In the genomic region with DNA sequence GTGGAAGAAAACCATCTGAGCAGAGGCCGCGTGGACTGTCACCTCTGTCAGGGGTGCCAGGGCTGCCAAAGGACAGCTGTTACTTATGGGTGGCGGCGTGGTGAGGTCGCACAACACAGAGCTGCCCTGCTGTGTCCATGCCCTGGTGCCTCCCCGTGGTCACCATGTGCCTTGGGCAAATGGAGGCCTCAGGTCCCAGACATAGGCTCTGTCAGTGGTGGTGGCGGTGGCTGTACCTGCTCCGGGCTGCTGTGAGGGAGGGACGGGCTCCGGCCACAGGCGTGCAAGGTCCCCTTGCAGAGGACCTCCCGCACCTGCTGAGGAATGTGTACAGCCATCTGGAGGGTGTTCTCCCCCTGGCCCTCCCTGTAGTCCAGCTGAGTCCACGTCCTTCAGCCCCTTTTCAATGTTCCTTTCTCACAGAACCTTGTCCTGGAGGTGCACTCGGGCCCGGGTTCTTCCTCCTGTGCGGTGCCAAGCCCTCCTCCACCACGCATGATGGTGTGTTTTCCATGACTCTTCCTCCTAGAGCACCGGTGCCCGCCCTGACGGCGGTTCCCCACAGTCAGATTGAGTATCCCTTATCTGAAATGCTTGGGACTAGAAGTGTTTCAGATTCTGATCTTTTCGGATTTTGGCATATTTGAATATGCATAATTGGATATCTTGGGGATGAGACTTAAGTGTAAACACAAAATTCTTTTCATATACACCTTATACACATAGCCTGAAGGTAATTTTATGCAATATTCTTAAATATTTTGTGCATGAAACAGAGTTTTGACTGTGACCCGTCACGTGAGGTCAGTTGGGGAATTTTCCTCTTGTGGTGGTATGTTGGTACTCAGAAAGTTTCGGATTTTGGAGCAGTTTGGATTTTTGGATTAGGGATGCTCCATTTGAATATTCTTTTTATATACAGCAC, we compare ENCODE assay signal across 18 cellular contexts. TPM values are rescaled to one million over a fixed set of nuclear protein-coding genes. Genes with fewer than 3 reads are reported as not detected.
A peak's percentile ranks its signal among the peaks of the same experiment; 100 is the strongest.
DNase-seq lines count a peak whose midpoint lies in the region; ATAC-seq, FAIRE-seq and TF ChIP-seq lines count a peak whose summit lies in the region.
"Had no signal": no experiment of that assay in that cellular context is flagged by ENCODE, and none has a peak within 500 bp of the region (broad histone marks: within the 10 kb centered on the region; RNA-seq: fewer than 3 reads in every experiment).

No MANE protein-coding gene starts in this region.

- H2AFZ ChIP-seq in mesenchymal stem cell (ENCODE audit: low read depth, low read length) = no peak overlapping the region

- H2BK12ac ChIP-seq in mesenchymal stem cell (ENCODE audit: low read length in 2 of 2) = no peak overlapping the region

- H3K4me1 Mint-ChIP-seq in activated T-helper 1 cell treated with anti-CD3 and anti-CD28 coated beads, Interleukin-12 subunit alpha, Interleukin-12 subunit beta, Interleukin-2, Interleukin-4 antibody, amounts not matched to agents 30 ng/mL and 10 ng/mL and 1 ng/mL, durations not matched to agents 14 hours and 24 hours and 36 hours (ENCODE audit: low read depth) = peaks cover 88% of the 10 kb centered on the region
- peaks cover 8% of the 10 kb centered on the region for H3K4me1 Mint-ChIP-seq in CD14-positive monocyte

- intact Hi-C loops in activated T-helper 1 cell treated with anti-CD3 and anti-CD28 coated beads, Interleukin-12 subunit alpha, Interleukin-12 subunit beta, Interleukin-2, Interleukin-4 antibody, amounts not matched to agents 30 ng/mL and 10 ng/mL and 1 ng/mL, durations not matched to agents 14 hours and 24 hours and 36 hours (cut with micrococcal nuclease) = no loop called here
- intact Hi-C loops in CD14-positive monocyte (cut with micrococcal nuclease) = no loop called here

- no peak overlapping the region for H3K4me3 Mint-ChIP-seq in activated T-helper 1 cell treated with anti-CD3 and anti-CD28 coated beads, Interleukin-12 subunit alpha, Interleukin-12 subunit beta, Interleukin-2, Interleukin-4 antibody, amounts not matched to agents 30 ng/mL and 10 ng/mL and 1 ng/mL, durations not matched to agents 14 hours and 24 hours and 36 hours
- no peak overlapping the region for H3K4me3 Mint-ChIP-seq in CD14-positive monocyte

- no peak for ATAC-seq in HG03095 (IDR thresholded peaks at IDR 0.05; ENCODE audit: unreplicated experiment)
- ATAC-seq in HG03521 (IDR thresholded peaks at IDR 0.05; ENCODE audit: unreplicated experiment) = no peak
- ATAC-seq: HCT116 had no signal

- TF ChIP-seq POLR2A in GM12892 (IDR thresholded peaks at IDR 0.05; ENCODE audit: low read depth, low read length) = peak; percentile 48

- H2BK5ac ChIP-seq in mesenchymal stem cell (ENCODE audit: low read depth, low read length, poor library complexity, severe bottlenecking) = no peak overlapping the region

- no peak overlapping the region for H2AK5ac ChIP-seq in mesenchymal stem cell (ENCODE audit: low read length, severe bottlenecking)

- H3K14ac ChIP-seq in mesenchymal stem cell (ENCODE audit: low read length in 2 of 2) = no peak overlapping the region

- H4K8ac ChIP-seq in mesenchymal stem cell (ENCODE audit: low read length) = no peak overlapping the region

- H3K27me3 ChIP-seq in mesenchymal stem cell (ENCODE audit: control insufficient read depth in 1 of 2, insufficient read depth in 1 of 2, low read length in 2 of 2) = no peaks in the 10 kb centered on the region

- peaks cover 9% of the 10 kb centered on the region for H3K4me1 ChIP-seq in mesenchymal stem cell (ENCODE audit: control insufficient read depth, insufficient read depth, low read depth, low read length)

- no peak for TF ChIP-seq CTCF in CD14-positive monocyte (IDR thresholded peaks at IDR 0.05)

- FAIRE-seq in GM12892 (lab: Jason Lieb, UNC) = no peak
- FAIRE-seq: A549, GM19239 had no signal

- peaks cover 51% of the 10 kb centered on the region for H3K79me1 ChIP-seq in mesenchymal stem cell (replicated peaks; ENCODE audit: low read length, poor library complexity, severe bottlenecking)

- H3K27ac Mint-ChIP-seq in activated T-helper 1 cell treated with anti-CD3 and anti-CD28 coated beads, Interleukin-12 subunit alpha, Interleukin-12 subunit beta, Interleukin-2, Interleukin-4 antibody, amounts not matched to agents 30 ng/mL and 10 ng/mL and 1 ng/mL, durations not matched to agents 14 hours and 24 hours and 36 hours = peak overlapping the region; percentile 29
- no peak overlapping the region for H3K27ac Mint-ChIP-seq in CD14-positive monocyte

- H4K91ac ChIP-seq in mesenchymal stem cell (ENCODE audit: low read length) = peak overlapping the region; percentile 67

- H3K27ac ChIP-seq in mesenchymal stem cell (ENCODE audit: low read length, poor library complexity, severe bottlenecking) = no peak overlapping the region
- H3K27ac ChIP-seq: A549, HL-60 had no signal

- H3K4ac ChIP-seq in mesenchymal stem cell (ENCODE audit: low read depth in 1 of 2, low read length in 2 of 2) = no peak overlapping the region

- peaks cover 30% of the 10 kb centered on the region for H3K36me3 Mint-ChIP-seq in activated T-helper 1 cell treated with anti-CD3 and anti-CD28 coated beads, Interleukin-12 subunit alpha, Interleukin-12 subunit beta, Interleukin-2, Interleukin-4 antibody, amounts not matched to agents 30 ng/mL and 10 ng/mL and 1 ng/mL, durations not matched to agents 14 hours and 24 hours and 36 hours (ENCODE audit: low read depth)
- H3K36me3 Mint-ChIP-seq in CD14-positive monocyte = peaks cover 28 to 29% of the 10 kb centered on the region in 2 donors

- H3K27me3 Mint-ChIP-seq in activated T-helper 1 cell treated with anti-CD3 and anti-CD28 coated beads, Interleukin-12 subunit alpha, Interleukin-12 subunit beta, Interleukin-2, Interleukin-4 antibody, amounts not matched to agents 30 ng/mL and 10 ng/mL and 1 ng/mL, durations not matched to agents 14 hours and 24 hours and 36 hours (ENCODE audit: insufficient read depth) = no peaks in the 10 kb centered on the region
- H3K27me3 Mint-ChIP-seq in CD14-positive monocyte (ENCODE audit: low read depth in 3 of 3) = peaks cover 0 to 1% (median 0%) of the 10 kb centered on the region in 3 donors

- peak; percentile 60 for DNase-seq in activated effector memory CD4-positive, alpha-beta T cell treated with anti-CD3 and anti-CD28 coated beads, Interleukin-2, amount 50 U/mL, for 16 hours
- DNase-seq in activated effector memory CD4-positive, alpha-beta T cell treated with Interleukin-2 at 50 U/mL for 16 hours = no peak
- DNase-seq in GM12892 (ENCODE audit: insufficient read length) = no peak
- DNase-seq in activated T-helper 1 cell treated with anti-CD3 and anti-CD28 coated beads, Interleukin-12 subunit alpha, Interleukin-12 subunit beta, Interleukin-2, Interleukin-4 antibody, amounts not matched to agents 30 ng/mL and 10 ng/mL and 1 ng/mL, durations not matched to agents 14 hours and 24 hours and 36 hours (ENCODE audit: low spot score) = no peak
- no peak for DNase-seq in mesenchymal stem cell
- DNase-seq in CD14-positive monocyte (ENCODE audit: low spot score) = no peak
- DNase-seq: DMS53; NCI-H1048; NCI-H2081 treated with DMSO at 0.1 percent for 48 hours; NCI-H2227 treated with DMSO at 0.1 percent for 48 hours; NCI-H526; NK-92 treated with Interleukin-12 subunit alpha and Interleukin-12 subunit beta, amount 100 ng/mL, for 24 hours had no signal

- H2BK15ac ChIP-seq in mesenchymal stem cell (ENCODE audit: low read depth, poor library complexity, severe bottlenecking) = no peak overlapping the region

- no peaks in the 10 kb centered on the region for H3K9me3 ChIP-seq in mesenchymal stem cell (ENCODE audit: control insufficient read depth, low read length)
- H3K9me3 ChIP-seq: A549 had no signal

- no peak overlapping the region for H3K9ac ChIP-seq in mesenchymal stem cell (ENCODE audit: low read length)

- H2BK120ac ChIP-seq in mesenchymal stem cell (ENCODE audit: low read depth, low read length) = no peak overlapping the region

- 97% methylated on average over 23 of the region's 25 CpGs for WGBS in mesenchymal stem cell

- no peak overlapping the region for H3K23ac ChIP-seq in mesenchymal stem cell (ENCODE audit: low read length in 2 of 2)

- peaks cover 8 to 19% of the 10 kb centered on the region in 2 experiments for H3K36me3 ChIP-seq in mesenchymal stem cell (ENCODE audit: control insufficient read depth in 1 of 2, insufficient read depth in 2 of 2, low read depth in 1 of 2, low read length in 2 of 2)

- H3K18ac ChIP-seq in mesenchymal stem cell (ENCODE audit: low read depth in 1 of 2, low read length in 2 of 2) = no peak overlapping the region

- no peaks in the 10 kb centered on the region for H3K9me3 Mint-ChIP-seq in activated T-helper 1 cell treated with anti-CD3 and anti-CD28 coated beads, Interleukin-12 subunit alpha, Interleukin-12 subunit beta, Interleukin-2, Interleukin-4 antibody, amounts not matched to agents 30 ng/mL and 10 ng/mL and 1 ng/mL, durations not matched to agents 14 hours and 24 hours and 36 hours
- no peaks in the 10 kb centered on the region for H3K9me3 Mint-ChIP-seq in CD14-positive monocyte

- H3K4me3 ChIP-seq in mesenchymal stem cell (ENCODE audit: insufficient read depth in 1 of 2, low read depth in 1 of 2, low read length in 2 of 2) = no peak overlapping the region
- H3K4me3 ChIP-seq: A549 had no signal

- H3K4me2 ChIP-seq in mesenchymal stem cell (ENCODE audit: low read length, poor library complexity, severe bottlenecking) = no peak overlapping the region
- H3K4me2 ChIP-seq: A549 had no signal

RNA-seq across cellular contexts. Expression of a gene that starts 49.8 kb away (rescaled TPM):
- 53.6 TPM for polyA plus RNA-seq in GM12892 (2012; ENCODE audit: missing spikeins)
- 69.2 and 73.1 TPM in 2 replicates for total RNA-seq in activated T-helper 1 cell treated with anti-CD3 and anti-CD28 coated beads, Interleukin-12 subunit alpha, Interleukin-12 subunit beta, Interleukin-2, Interleukin-4 antibody, amounts not matched to agents 30 ng/mL and 10 ng/mL and 1 ng/mL, durations not matched to agents 14 hours and 24 hours and 36 hours
- 10.7 TPM for polyA plus RNA-seq in mesenchymal stem cell (2013, experiment 1 of 2)
- 11.9 TPM for polyA plus RNA-seq in mesenchymal stem cell (2013, experiment 2 of 2)
- polyA plus RNA-seq in CD14-positive monocyte = 10 to 100 TPM; 12.0 to 17.3 TPM
